10 cellular contexts compared by ENCODE assay signal in genomic region chr22:36493690-36494110, GRCh38. TPM values are rescaled to one million over a fixed set of nuclear protein-coding genes. Genes with fewer than 3 reads are reported as not detected.
DNase-seq lines count a peak whose midpoint lies in the region; ATAC-seq and TF ChIP-seq lines count a peak whose summit lies in the region.
"Had no signal": no experiment of that assay in that cellular context is flagged by ENCODE, and none has a peak within 500 bp of the region (broad histone marks: within the 10 kb centered on the region; RNA-seq: fewer than 3 reads in every experiment).

No MANE protein-coding gene starts in this region.

- no peaks in the 10 kb centered on the region for H3K27me3 Mint-ChIP-seq in activated CD8-positive, alpha-beta T cell treated with anti-CD3 and anti-CD28 coated beads, Interleukin-2, amount 10 ng/mL, durations not matched to agents 7 days and 5 days (ENCODE audit: low read depth)

- TF ChIP-seq POLR2A in GM18951 (IDR thresholded peaks at IDR 0.05; ENCODE audit: extremely low read depth, insufficient read depth, insufficient read length): peak; percentile 38
- TF ChIP-seq POLR2A in gastrocnemius medialis (IDR thresholded peaks at IDR 0.05): no peak

- CTCF ChIA-PET in activated CD8-positive, alpha-beta T cell treated with anti-CD3 and anti-CD28 coated beads, Interleukin-2, amount 10 ng/mL, durations not matched to agents 7 days and 5 days (lab: Charles Lee): interaction anchor here (0.6 to 2.0 kb wide), 5 partner anchors 11 to 192 kb away, joined by 3 to 6 read pairs (median 4); no protein-coding TSS in a partner anchor

- peaks cover 7% of the 10 kb centered on the region for H3K4me1 Mint-ChIP-seq in activated CD8-positive, alpha-beta T cell treated with anti-CD3 and anti-CD28 coated beads, Interleukin-2, amount 10 ng/mL, durations not matched to agents 7 days and 5 days (ENCODE audit: low read depth)

- in situ Hi-C loops in GM18951 (cut with MboI; ENCODE audit: low sequenced_read_pairs, unreplicated experiment): no loop called here
- in situ Hi-C loops in gastrocnemius medialis (cut with MboI; ENCODE audit: low sequenced_read_pairs in 4 of 4): no loop called here

- H3K27me3 ChIP-seq in gastrocnemius medialis: no peaks in the 10 kb centered on the region

- H3K4me1 ChIP-seq in gastrocnemius medialis: no peaks in the 10 kb centered on the region

- POLR2A ChIA-PET in activated CD8-positive, alpha-beta T cell treated with anti-CD3 and anti-CD28 coated beads, Interleukin-2, amount 10 ng/mL, durations not matched to agents 7 days and 5 days (lab: Charles Lee): interaction anchor here (0.6 to 2.0 kb wide), 2 partner anchors 12 to 291 kb away, joined by 3 to 6 read pairs; partner anchors contain the start of gene TXN2

- no peaks in the 10 kb centered on the region for H3K9me3 Mint-ChIP-seq in activated CD8-positive, alpha-beta T cell treated with anti-CD3 and anti-CD28 coated beads, Interleukin-2, amount 10 ng/mL, durations not matched to agents 7 days and 5 days (ENCODE audit: insufficient read depth)

- intact Hi-C loops in gastrocnemius medialis (cut with DNase I; ENCODE audit: low total_unique reads): no loop called here

- H3K36me3 Mint-ChIP-seq in activated CD8-positive, alpha-beta T cell treated with anti-CD3 and anti-CD28 coated beads, Interleukin-2, amount 10 ng/mL, durations not matched to agents 7 days and 5 days (ENCODE audit: low read depth): peaks cover 20% of the 10 kb centered on the region

- no peak for TF ChIP-seq CTCF in gastrocnemius medialis (IDR thresholded peaks at IDR 0.05 in 4 of 5, conservative IDR thresholded peaks at IDR 0.05 in 1 of 5)

- H3K9me3 ChIP-seq in gastrocnemius medialis: no peaks in the 10 kb centered on the region

- H3K4me3 Mint-ChIP-seq in activated CD8-positive, alpha-beta T cell treated with anti-CD3 and anti-CD28 coated beads, Interleukin-2, amount 10 ng/mL, durations not matched to agents 7 days and 5 days: no peak overlapping the region

- no peak for DNase-seq in activated CD8-positive, alpha-beta T cell treated with anti-CD3 and anti-CD28 coated beads, Interleukin-2, amount 10 ng/mL, durations not matched to agents 7 days and 5 days
- DNase-seq in gastrocnemius medialis (peak; percentile 17 to 36), NCI-H524 treated with DMSO at 0.1 percent for 48 hours (lab: John Stamatoyannopoulos, UW) (no peak), hepatic stellate cell (ENCODE audit: low spot score) (no peak)
- no peak for DNase-seq in activated CD8-positive, alpha-beta memory T cell treated with anti-CD3 and anti-CD28 coated beads, Interleukin-2, amount 50 U/mL, for 48 hours
- DNase-seq: activated CD4-positive, alpha-beta T cell treated with anti-CD3 and anti-CD28 coated beads for 48 hours had no signal

- H3K27ac Mint-ChIP-seq in activated CD8-positive, alpha-beta T cell treated with anti-CD3 and anti-CD28 coated beads, Interleukin-2, amount 10 ng/mL, durations not matched to agents 7 days and 5 days: peak overlapping the region; percentile 52

- no peak overlapping the region for H3K27ac ChIP-seq in gastrocnemius medialis
- H3K27ac ChIP-seq: KMS-11 had no signal

- no peak overlapping the region for H3K4me3 ChIP-seq in gastrocnemius medialis

- ATAC-seq in HG03135 (IDR thresholded peaks at IDR 0.05; ENCODE audit: unreplicated experiment) (peak; percentile 52), gastrocnemius medialis (peak in 1 of 2 donors; percentile 43), GM19023 (IDR thresholded peaks at IDR 0.05; ENCODE audit: unreplicated experiment) (no peak)
- ATAC-seq in activated CD8-positive, alpha-beta T cell treated with anti-CD3 and anti-CD28 coated beads, Interleukin-2, amount 10 ng/mL, durations not matched to agents 7 days and 5 days: peak; percentile 33

- peaks cover 0 to 17% of the 10 kb centered on the region in 2 donors for H3K36me3 ChIP-seq in gastrocnemius medialis

RNA-seq across cellular contexts. Expression of gene TXN2, which starts 12.3 kb away (rescaled TPM):
- 10 to 100 TPM; 74.1 to 78.4 TPM for total RNA-seq in activated CD8-positive, alpha-beta T cell treated with anti-CD3 and anti-CD28 coated beads, Interleukin-2, amount 10 ng/mL, durations not matched to agents 7 days and 5 days
- 100 to 1,000 TPM in 1 of 4 donors, 10 to 100 TPM in 3; 64.9 to 122 (median 86.0) TPM for total RNA-seq in gastrocnemius medialis

RNA-seq across cellular contexts. Expression of gene FOXRED2, which starts 13.1 kb away (rescaled TPM):
- 10 to 100 TPM; 19.0 to 20.3 TPM for total RNA-seq in activated CD8-positive, alpha-beta T cell treated with anti-CD3 and anti-CD28 coated beads, Interleukin-2, amount 10 ng/mL, durations not matched to agents 7 days and 5 days
- 10 to 100 TPM in 1 of 4 donors, 1 to 10 TPM in 3; 2.6 to 13.6 (median 5.1) TPM for total RNA-seq in gastrocnemius medialis

RNA-seq across cellular contexts. Expression of gene EIF3D, which starts 35.3 kb away (rescaled TPM):
- 100 to 1,000 TPM; 186 to 190 TPM for total RNA-seq in activated CD8-positive, alpha-beta T cell treated with anti-CD3 and anti-CD28 coated beads, Interleukin-2, amount 10 ng/mL, durations not matched to agents 7 days and 5 days
- total RNA-seq in gastrocnemius medialis: 100 to 1,000 TPM; 208 to 319 (median 290) TPM

Comparison
In these comparisons a context has a peak if more than half of its experiments do, and no peak if none do; other contexts are left out.
1. DNase-seq: peak in gastrocnemius medialis (2 of 2); none in activated CD8-positive, alpha-beta T cell treated with anti-CD3 and anti-CD28 coated beads, Interleukin-2, amount 10 ng/mL, durations not matched to agents 7 days and 5 days (single experiment), NCI-H524 treated with DMSO at 0.1 percent for 48 hours (single experiment), activated CD8-positive, alpha-beta memory T cell treated with anti-CD3 and anti-CD28 coated beads, Interleukin-2, amount 50 U/mL, for 48 hours (single experiment) and hepatic stellate cell (single experiment).